1 cellular context compared by ENCODE assay signal in the genomic region with DNA sequence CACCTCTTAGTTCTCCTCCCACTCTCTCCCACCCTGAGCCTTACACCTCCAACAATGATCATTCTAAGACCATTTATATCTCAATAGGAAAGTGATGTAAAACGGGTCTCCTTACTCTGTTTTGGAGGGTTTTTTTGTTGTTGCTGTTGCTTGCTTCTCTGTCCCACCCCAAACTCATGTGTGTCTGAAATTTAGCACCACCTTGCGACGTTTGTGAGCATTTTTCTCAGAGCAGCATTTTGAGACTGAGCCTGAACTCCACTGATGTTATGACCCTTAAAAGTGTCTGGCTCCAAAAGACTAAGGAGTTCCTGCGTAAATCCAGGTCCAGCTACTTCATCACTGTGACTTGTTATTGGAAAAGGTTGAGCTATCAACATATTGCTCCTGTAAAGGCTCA.
TF ChIP-seq lines count a peak whose summit lies in the region.

No MANE protein-coding gene starts in this region.

TF ChIP-seq in HepG2, 621 proteins besides CTCF, POLR2A, EP300 and RAD21:
- TF ChIP-seq ZNF513 (CRISPR knock-in tag; conservative IDR thresholded peaks at IDR 0.05) (0 out of 2 replicates have a peak, but pooled peaks have one; percentile 41), E2F1 (CRISPR knock-in tag; IDR thresholded peaks at IDR 0.05) (no peak), ZNF33B (CRISPR knock-in tag; IDR thresholded peaks at IDR 0.05) (no peak), ETS1 (CRISPR knock-in tag; IDR thresholded peaks at IDR 0.05) (no peak), PPARG (CRISPR knock-in tag; conservative IDR thresholded peaks at IDR 0.05) (no peak), STAG1 (CRISPR knock-in tag; IDR thresholded peaks at IDR 0.05) (peak; percentile 52), XRCC5 (optimal IDR thresholded peaks at IDR 0.05; ENCODE audit: low read length) (peak; percentile 40), ZFP62 (CRISPR knock-in tag; IDR thresholded peaks at IDR 0.05) (peak; percentile 29; the same call in 1 of the 2 replicates), RARA (CRISPR knock-in tag; IDR thresholded peaks at IDR 0.05) (no peak), TSC22D2 (CRISPR knock-in tag; IDR thresholded peaks at IDR 0.05; ENCODE audit: borderline replicate concordance) (no peak), SMAD3 (CRISPR knock-in tag; IDR thresholded peaks at IDR 0.05) (no peak), ZNF12 (CRISPR knock-in tag; IDR thresholded peaks at IDR 0.05) (peak; percentile 56; the same call in 1 of the 2 replicates), U2AF1 (optimal IDR thresholded peaks at IDR 0.05; ENCODE audit: low read depth, low read length) (no peak), SMC3 (IDR thresholded peaks at IDR 0.05; ENCODE audit: low read length) (peak; percentile 79)
